In the genomic region with DNA sequence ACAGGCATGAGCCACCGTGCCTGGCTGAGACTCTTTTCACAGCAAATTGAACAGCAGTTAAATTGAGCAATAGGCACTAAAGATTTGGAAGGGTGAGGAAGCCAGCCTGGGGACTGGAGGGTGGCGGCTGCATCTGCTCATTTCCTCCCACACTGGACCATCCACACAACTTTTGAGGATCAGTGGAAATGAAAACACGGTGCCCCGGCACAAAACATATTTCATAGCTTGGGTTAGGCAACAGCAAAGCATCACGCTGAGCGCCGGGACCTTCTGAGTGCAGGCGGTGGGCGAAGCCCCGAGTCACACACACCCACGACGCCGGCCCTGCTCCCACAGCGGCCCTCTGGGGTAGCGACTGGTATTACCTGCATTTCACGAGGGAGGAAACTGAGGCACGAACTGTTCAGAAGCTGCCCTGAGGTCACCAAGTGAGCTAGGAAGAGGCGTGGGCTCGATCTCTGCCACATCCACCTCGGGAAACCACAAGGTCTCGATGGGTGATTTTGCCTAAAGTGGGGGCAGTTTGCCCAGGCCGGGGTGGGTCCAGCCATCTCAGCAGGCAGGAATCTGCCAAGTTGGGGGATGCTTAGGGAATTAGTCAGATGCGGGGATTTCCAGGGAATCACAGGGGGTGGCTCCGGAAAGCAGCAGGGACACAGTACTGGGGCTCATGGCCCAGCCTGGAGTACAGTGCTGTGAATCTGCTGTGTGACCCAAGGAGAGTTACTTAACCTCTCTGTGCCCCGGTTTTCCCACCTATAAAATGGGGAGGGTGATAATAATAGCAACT, we compare ENCODE assay signal across 1 cellular context.
TF ChIP-seq lines count a peak whose summit lies in the region.

No MANE protein-coding gene starts in this region.

TF ChIP-seq in K562, 482 proteins besides CTCF, POLR2A, EP300 and RAD21 (continued from another document):
- TF ChIP-seq, protein P1, sequence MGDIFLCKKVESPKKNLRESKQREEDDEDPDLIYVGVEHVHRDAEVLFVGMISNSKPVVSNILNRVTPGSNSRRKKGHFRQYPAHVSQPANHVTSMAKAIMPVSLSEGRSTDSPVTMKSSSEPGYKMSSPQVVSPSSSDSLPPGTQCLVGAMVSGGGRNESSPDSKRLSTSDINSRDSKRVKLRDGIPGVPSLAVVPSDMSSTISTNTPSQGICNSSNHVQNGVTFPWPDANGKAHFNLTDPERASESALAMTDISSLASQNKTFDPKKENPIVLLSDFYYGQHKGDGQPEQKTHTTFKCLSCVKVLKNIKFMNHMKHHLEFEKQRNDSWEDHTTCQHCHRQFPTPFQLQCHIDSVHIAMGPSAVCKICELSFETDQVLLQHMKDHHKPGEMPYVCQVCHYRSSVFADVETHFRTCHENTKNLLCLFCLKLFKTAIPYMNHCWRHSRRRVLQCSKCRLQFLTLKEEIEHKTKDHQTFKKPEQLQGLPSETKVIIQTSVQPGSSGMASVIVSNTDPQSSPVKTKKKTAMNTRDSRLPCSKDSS (IDR thresholded peaks at IDR 0.05; ENCODE audit: low read depth, partially characterized antibody): no peak
